Comparison of ENCODE assay signal across 8 cellular contexts in genomic region chr6:24910850-24911712, GRCh38. TPM values are rescaled to one million over a fixed set of nuclear protein-coding genes. Genes with fewer than 3 reads are reported as not detected.
A peak's percentile ranks its signal among the peaks of the same experiment; 100 is the strongest.
DNase-seq lines count a peak whose midpoint lies in the region; ATAC-seq and TF ChIP-seq lines count a peak whose summit lies in the region.

No MANE protein-coding gene starts in this region.

- POLR2A ChIA-PET in PC-9 (lab: Charles Lee; ENCODE audit: unreplicated experiment): interaction anchor here (0.5 kb wide), 1 partner anchor 19 kb away, joined by 7 read pairs; no protein-coding TSS in a partner anchor

- H3K9ac ChIP-seq in adipocyte (ENCODE audit: low read length) (peak overlapping the region; percentile 97), parathyroid adenoma (no peak overlapping the region)

- H3K27me3 ChIP-seq in PC-9 (ENCODE audit: insufficient read depth, low read depth) (peaks cover 21% of the 10 kb centered on the region), adipocyte (replicated peaks; ENCODE audit: control insufficient read depth, insufficient read depth, low read length) (no peaks in the 10 kb centered on the region), left ventricle myocardium inferior (ENCODE audit: low read depth) (peaks cover 12% of the 10 kb centered on the region), parathyroid adenoma (ENCODE audit: control insufficient read depth, insufficient read depth, low read length) (no peaks in the 10 kb centered on the region), HAP-1 (ENCODE audit: low read depth) (no peaks in the 10 kb centered on the region)

- DNase-seq in PC-9 (peak in 1 of 2 experiments; percentile 28), adipocyte (ENCODE audit: low read depth) (peak; percentile 83), left ventricle myocardium inferior (peak; percentile 60), A172 (ENCODE audit: low spot score) (no peak), HAP-1 (ENCODE audit: low spot score in 2 of 2) (no peak)

- H3K9me3 ChIP-seq in PC-9 (ENCODE audit: insufficient read depth, low read depth) (no peaks in the 10 kb centered on the region), adipocyte (ENCODE audit: control insufficient read depth, low read length) (no peaks in the 10 kb centered on the region), left ventricle myocardium inferior (replicated peaks) (no peaks in the 10 kb centered on the region), parathyroid adenoma (ENCODE audit: control insufficient read depth, low read length) (no peaks in the 10 kb centered on the region), HAP-1 (no peaks in the 10 kb centered on the region)

- H3K36me3 ChIP-seq in PC-9 (ENCODE audit: low read depth) (no peaks in the 10 kb centered on the region), adipocyte (ENCODE audit: control insufficient read depth, insufficient read depth, low read length, severe bottlenecking) (no peaks in the 10 kb centered on the region), left ventricle myocardium inferior (no peaks in the 10 kb centered on the region), parathyroid adenoma (ENCODE audit: control insufficient read depth, insufficient read depth, low read length) (no peaks in the 10 kb centered on the region), HAP-1 (replicated peaks) (no peaks in the 10 kb centered on the region)

- CTCF ChIA-PET in PC-9 (lab: Charles Lee): interaction anchor here (1.0 kb wide), 2 partner anchors 23 to 81 kb away, joined by 3 to 4 read pairs; no protein-coding TSS in a partner anchor

- H3K4me2 ChIP-seq in PC-9: peak overlapping the region; percentile 69
- H3K4me2 ChIP-seq in parathyroid adenoma (ENCODE audit: low read length): peak overlapping the region; percentile 67

- no peak overlapping the region for H3K27ac ChIP-seq in PC-9
- H3K27ac ChIP-seq in left ventricle myocardium inferior (replicated peaks): peak overlapping the region; percentile 77
- H3K27ac ChIP-seq in parathyroid adenoma: no peak overlapping the region

- H2AFZ ChIP-seq in PC-9: peak overlapping the region; percentile 66; the same call in 1 of the 2 replicates
- peak overlapping the region; percentile 56 for H2AFZ ChIP-seq in parathyroid adenoma

- in situ Hi-C loops in HAP-1 (cut with MboI; ENCODE audit: low sequenced_read_pairs): no loop called here

- no peaks in the 10 kb centered on the region for H3F3A ChIP-seq in PC-9 (ENCODE audit: insufficient read depth, low read depth)

- TF ChIP-seq CTCF in PC-9 (conservative IDR thresholded peaks at IDR 0.05): no peak
- TF ChIP-seq CTCF in left ventricle myocardium inferior (IDR thresholded peaks at IDR 0.05; ENCODE audit: borderline replicate concordance): no peak
- no peak for TF ChIP-seq CTCF in parathyroid adenoma (IDR thresholded peaks at IDR 0.05)

- ATAC-seq in HG03095 (IDR thresholded peaks at IDR 0.05; ENCODE audit: unreplicated experiment): peak; percentile 21

- H3K79me2 ChIP-seq in PC-9 (ENCODE audit: low read depth): no peaks in the 10 kb centered on the region
- H3K79me2 ChIP-seq in parathyroid adenoma: no peaks in the 10 kb centered on the region

- intact Hi-C loops in PC-9 (cut with micrococcal nuclease; ENCODE audit: unreplicated experiment): no loop called here
- intact Hi-C loops in left ventricle myocardium inferior (cut with micrococcal nuclease): no loop called here

- no peaks in the 10 kb centered on the region; the same call in 1 of the 2 replicates for H3K9me2 ChIP-seq in PC-9 (ENCODE audit: insufficient read depth)

- H3K4me1 ChIP-seq in PC-9 (replicated peaks; ENCODE audit: insufficient read depth) (peaks cover 15% of the 10 kb centered on the region; the same call in 1 of the 2 replicates), adipocyte (ENCODE audit: control insufficient read depth, insufficient read depth, low read length) (peaks cover 40% of the 10 kb centered on the region), left ventricle myocardium inferior (peaks cover 37% of the 10 kb centered on the region), parathyroid adenoma (peaks cover 7% of the 10 kb centered on the region), HAP-1 (peaks cover 17% of the 10 kb centered on the region)

- BruUV-seq in PC-9 (replicated peaks; lab: Mats Ljungman, UMichigan): no TSS peak

- H4K20me1 ChIP-seq in PC-9 (ENCODE audit: insufficient read depth): no peaks in the 10 kb centered on the region

- H3K4me3 ChIP-seq in GM08714 (ENCODE audit: low read length) (peak overlapping the region; percentile 63; the same call in 1 of the 2 replicates), PC-9 (peak overlapping the region; percentile 42; the same call in 1 of the 2 replicates), adipocyte (ENCODE audit: low read length) (peak overlapping the region; percentile 97), left ventricle myocardium inferior (peak overlapping the region; percentile 76), parathyroid adenoma (ENCODE audit: low read depth, low read length) (peak overlapping the region; percentile 54), HAP-1 (no peak overlapping the region)

RNA-seq across cellular contexts. Expression of gene RIPOR2, which starts 24.7 kb away (rescaled TPM):
- total RNA-seq in PC-9 (2021) (0.63 and 0.94 TPM in 2 replicates), left ventricle myocardium inferior (3.1 TPM)
- total RNA-seq in A172 (2014; rRNA removed; shearing (Covaris generic)): 0.53 TPM in 1 of 2 replicates, not detected in the other

Comparison
In these comparisons a context has a peak if more than half of its experiments do, and no peak if none do; other contexts are left out.
1. DNase-seq: peak in adipocyte (single experiment) and left ventricle myocardium inferior (single experiment); none in A172 (single experiment) and HAP-1 (0 of 2).